1 cellular context compared by ENCODE assay signal in the genomic region with DNA sequence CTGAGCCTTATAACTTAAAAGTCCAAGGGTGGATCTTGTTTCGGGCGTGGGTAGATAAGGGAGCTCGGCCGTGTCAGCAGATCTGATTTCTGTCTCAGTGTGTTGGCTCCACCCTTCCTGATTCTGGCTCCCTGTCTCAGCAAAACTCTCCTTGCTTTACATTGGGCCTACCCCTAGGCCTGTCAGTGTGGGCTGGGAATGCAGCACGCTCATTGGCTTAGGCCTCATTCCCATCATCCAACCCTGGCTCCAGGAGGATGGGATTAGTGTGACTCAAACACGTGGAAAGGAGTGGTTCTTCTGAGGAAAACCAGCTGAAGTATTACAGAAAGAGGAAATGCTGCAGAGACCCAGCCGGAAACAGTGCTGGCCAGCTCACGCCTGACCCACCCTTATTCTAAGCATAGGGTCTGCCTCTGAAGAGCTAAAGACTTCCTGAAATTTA.
TF ChIP-seq lines count a peak whose summit lies in the region.

No MANE protein-coding gene starts in this region.

TF ChIP-seq in K562, 482 proteins besides CTCF, POLR2A, EP300 and RAD21 (continued from another document):
- TF ChIP-seq, protein P1, sequence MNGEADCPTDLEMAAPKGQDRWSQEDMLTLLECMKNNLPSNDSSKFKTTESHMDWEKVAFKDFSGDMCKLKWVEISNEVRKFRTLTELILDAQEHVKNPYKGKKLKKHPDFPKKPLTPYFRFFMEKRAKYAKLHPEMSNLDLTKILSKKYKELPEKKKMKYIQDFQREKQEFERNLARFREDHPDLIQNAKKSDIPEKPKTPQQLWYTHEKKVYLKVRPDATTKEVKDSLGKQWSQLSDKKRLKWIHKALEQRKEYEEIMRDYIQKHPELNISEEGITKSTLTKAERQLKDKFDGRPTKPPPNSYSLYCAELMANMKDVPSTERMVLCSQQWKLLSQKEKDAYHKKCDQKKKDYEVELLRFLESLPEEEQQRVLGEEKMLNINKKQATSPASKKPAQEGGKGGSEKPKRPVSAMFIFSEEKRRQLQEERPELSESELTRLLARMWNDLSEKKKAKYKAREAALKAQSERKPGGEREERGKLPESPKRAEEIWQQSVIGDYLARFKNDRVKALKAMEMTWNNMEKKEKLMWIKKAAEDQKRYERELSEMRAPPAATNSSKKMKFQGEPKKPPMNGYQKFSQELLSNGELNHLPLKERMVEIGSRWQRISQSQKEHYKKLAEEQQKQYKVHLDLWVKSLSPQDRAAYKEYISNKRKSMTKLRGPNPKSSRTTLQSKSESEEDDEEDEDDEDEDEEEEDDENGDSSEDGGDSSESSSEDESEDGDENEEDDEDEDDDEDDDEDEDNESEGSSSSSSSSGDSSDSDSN (IDR thresholded peaks at IDR 0.05; ENCODE audit: borderline replicate concordance in 1 of 2, low read depth in 2 of 2, low read length in 2 of 2) = no peak
- TF ChIP-seq TAL1 (IDR thresholded peaks at IDR 0.05) (no peak), STAG1 (CRISPR knock-in tag; IDR thresholded peaks at IDR 0.05; ENCODE audit: borderline replicate concordance) (no peak), SPI1 (IDR thresholded peaks at IDR 0.05; ENCODE audit: borderline replicate concordance, low read depth, low read length) (peak; percentile 75; the same call in 1 of the 2 replicates), ZNF124 (CRISPR knock-in tag; IDR thresholded peaks at IDR 0.05) (no peak), JUND (IDR thresholded peaks at IDR 0.05; ENCODE audit: borderline replicate concordance, low read depth, low read length) (0 out of 2 replicates have a peak, but pooled peaks have one; percentile 15), JUND (tag; IDR thresholded peaks at IDR 0.05; ENCODE audit: borderline replicate concordance, low read depth, low read length) (no peak), ETS2 (tag; IDR thresholded peaks at IDR 0.05; ENCODE audit: borderline replicate concordance, poor library complexity, severe bottlenecking) (no peak), SRSF3 (IDR thresholded peaks at IDR 0.05; ENCODE audit: insufficient read depth, low read length) (no peak), ZNF384 (IDR thresholded peaks at IDR 0.05; ENCODE audit: low read depth, low read length) (no peak), MTA3 (IDR thresholded peaks at IDR 0.05; ENCODE audit: borderline replicate concordance) (no peak), ZNF274 (IDR thresholded peaks at IDR 0.05; ENCODE audit: borderline replicate concordance, low read depth, low read length) (no peak), ASH1L (IDR thresholded peaks at IDR 0.05; ENCODE audit: borderline replicate concordance, low read depth, partially characterized antibody) (no peak), CBX2 (IDR thresholded peaks at IDR 0.05; ENCODE audit: insufficient read depth, low read length, poor library complexity, severe bottlenecking) (no peak), PCBP1 (IDR thresholded peaks at IDR 0.05; ENCODE audit: low read depth, low read length, poor library complexity, severe bottlenecking) (no peak), ZKSCAN1 (IDR thresholded peaks at IDR 0.05; ENCODE audit: low read depth, low read length) (no peak), RBM22 (IDR thresholded peaks at IDR 0.05; ENCODE audit: low read depth, low read length, poor library complexity, severe bottlenecking) (no peak), ZBED1 (IDR thresholded peaks at IDR 0.05) (no peak), TOE1 (IDR thresholded peaks at IDR 0.05; ENCODE audit: borderline replicate concordance) (no peak), TOE1 (CRISPR knock-in tag; IDR thresholded peaks at IDR 0.05; ENCODE audit: borderline replicate concordance, low read depth) (no peak), HLTF (IDR thresholded peaks at IDR 0.05) (no peak), ZNF165 (CRISPR knock-in tag; IDR thresholded peaks at IDR 0.05; ENCODE audit: borderline replicate concordance) (no peak), ZNF212 (CRISPR knock-in tag; IDR thresholded peaks at IDR 0.05) (no peak), NFYB (IDR thresholded peaks at IDR 0.05; ENCODE audit: extremely low read depth, insufficient read length) (no peak), FOS (IDR thresholded peaks at IDR 0.05; ENCODE audit: extremely low read depth, insufficient read length) (peak; percentile 6), MYNN (IDR thresholded peaks at IDR 0.05) (peak; percentile 60; the same call in 1 of the 2 replicates), MYNN (CRISPR knock-in tag; IDR thresholded peaks at IDR 0.05) (no peak), ZNF583 (CRISPR knock-in tag; IDR thresholded peaks at IDR 0.05) (no peak), HNRNPK (IDR thresholded peaks at IDR 0.05; ENCODE audit: low read depth, low read length, poor library complexity, severe bottlenecking) (no peak), ZNF354B (CRISPR knock-in tag; IDR thresholded peaks at IDR 0.05) (no peak), HIVEP1 (CRISPR knock-in tag; IDR thresholded peaks at IDR 0.05) (no peak), SRSF1 (IDR thresholded peaks at IDR 0.05; ENCODE audit: low read depth, low read length) (no peak), MCM3 (IDR thresholded peaks at IDR 0.05) (no peak)
- TF ChIP-seq, protein P2, sequence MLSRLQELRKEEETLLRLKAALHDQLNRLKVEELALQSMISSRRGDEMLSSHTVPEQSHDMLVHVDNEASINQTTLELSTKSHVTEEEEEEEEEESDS (CRISPR knock-in tag; IDR thresholded peaks at IDR 0.05) = no peak
- TF ChIP-seq, protein P3, sequence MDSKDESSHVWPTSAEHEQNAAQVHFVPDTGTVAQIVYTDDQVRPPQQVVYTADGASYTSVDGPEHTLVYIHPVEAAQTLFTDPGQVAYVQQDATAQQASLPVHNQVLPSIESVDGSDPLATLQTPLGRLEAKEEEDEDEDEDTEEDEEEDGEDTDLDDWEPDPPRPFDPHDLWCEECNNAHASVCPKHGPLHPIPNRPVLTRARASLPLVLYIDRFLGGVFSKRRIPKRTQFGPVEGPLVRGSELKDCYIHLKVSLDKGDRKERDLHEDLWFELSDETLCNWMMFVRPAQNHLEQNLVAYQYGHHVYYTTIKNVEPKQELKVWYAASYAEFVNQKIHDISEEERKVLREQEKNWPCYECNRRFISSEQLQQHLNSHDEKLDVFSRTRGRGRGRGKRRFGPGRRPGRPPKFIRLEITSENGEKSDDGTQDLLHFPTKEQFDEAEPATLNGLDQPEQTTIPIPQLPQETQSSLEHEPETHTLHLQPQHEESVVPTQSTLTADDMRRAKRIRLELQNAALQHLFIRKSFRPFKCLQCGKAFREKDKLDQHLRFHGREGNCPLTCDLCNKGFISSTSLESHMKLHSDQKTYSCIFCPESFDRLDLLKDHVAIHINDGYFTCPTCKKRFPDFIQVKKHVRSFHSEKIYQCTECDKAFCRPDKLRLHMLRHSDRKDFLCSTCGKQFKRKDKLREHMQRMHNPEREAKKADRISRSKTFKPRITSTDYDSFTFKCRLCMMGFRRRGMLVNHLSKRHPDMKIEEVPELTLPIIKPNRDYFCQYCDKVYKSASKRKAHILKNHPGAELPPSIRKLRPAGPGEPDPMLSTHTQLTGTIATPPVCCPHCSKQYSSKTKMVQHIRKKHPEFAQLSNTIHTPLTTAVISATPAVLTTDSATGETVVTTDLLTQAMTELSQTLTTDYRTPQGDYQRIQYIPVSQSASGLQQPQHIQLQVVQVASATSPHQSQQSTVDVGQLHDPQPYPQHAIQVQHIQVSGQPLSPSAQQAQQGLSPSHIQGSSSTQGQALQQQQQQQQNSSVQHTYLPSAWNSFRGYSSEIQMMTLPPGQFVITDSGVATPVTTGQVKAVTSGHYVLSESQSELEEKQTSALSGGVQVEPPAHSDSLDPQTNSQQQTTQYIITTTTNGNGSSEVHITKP (IDR thresholded peaks at IDR 0.05; ENCODE audit: partially characterized antibody) = no peak
- TF ChIP-seq, protein P4, sequence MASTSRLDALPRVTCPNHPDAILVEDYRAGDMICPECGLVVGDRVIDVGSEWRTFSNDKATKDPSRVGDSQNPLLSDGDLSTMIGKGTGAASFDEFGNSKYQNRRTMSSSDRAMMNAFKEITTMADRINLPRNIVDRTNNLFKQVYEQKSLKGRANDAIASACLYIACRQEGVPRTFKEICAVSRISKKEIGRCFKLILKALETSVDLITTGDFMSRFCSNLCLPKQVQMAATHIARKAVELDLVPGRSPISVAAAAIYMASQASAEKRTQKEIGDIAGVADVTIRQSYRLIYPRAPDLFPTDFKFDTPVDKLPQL (IDR thresholded peaks at IDR 0.05; ENCODE audit: extremely low read depth, insufficient read length) = no peak
- TF ChIP-seq, protein P5, sequence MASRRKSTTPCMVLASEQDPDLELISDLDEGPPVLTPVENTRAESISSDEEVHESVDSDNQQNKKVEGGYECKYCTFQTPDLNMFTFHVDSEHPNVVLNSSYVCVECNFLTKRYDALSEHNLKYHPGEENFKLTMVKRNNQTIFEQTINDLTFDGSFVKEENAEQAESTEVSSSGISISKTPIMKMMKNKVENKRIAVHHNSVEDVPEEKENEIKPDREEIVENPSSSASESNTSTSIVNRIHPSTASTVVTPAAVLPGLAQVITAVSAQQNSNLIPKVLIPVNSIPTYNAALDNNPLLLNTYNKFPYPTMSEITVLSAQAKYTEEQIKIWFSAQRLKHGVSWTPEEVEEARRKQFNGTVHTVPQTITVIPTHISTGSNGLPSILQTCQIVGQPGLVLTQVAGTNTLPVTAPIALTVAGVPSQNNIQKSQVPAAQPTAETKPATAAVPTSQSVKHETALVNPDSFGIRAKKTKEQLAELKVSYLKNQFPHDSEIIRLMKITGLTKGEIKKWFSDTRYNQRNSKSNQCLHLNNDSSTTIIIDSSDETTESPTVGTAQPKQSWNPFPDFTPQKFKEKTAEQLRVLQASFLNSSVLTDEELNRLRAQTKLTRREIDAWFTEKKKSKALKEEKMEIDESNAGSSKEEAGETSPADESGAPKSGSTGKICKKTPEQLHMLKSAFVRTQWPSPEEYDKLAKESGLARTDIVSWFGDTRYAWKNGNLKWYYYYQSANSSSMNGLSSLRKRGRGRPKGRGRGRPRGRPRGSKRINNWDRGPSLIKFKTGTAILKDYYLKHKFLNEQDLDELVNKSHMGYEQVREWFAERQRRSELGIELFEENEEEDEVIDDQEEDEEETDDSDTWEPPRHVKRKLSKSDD (conservative IDR thresholded peaks at IDR 0.05; ENCODE audit: low read length) = no peak
- TF ChIP-seq, protein P6, sequence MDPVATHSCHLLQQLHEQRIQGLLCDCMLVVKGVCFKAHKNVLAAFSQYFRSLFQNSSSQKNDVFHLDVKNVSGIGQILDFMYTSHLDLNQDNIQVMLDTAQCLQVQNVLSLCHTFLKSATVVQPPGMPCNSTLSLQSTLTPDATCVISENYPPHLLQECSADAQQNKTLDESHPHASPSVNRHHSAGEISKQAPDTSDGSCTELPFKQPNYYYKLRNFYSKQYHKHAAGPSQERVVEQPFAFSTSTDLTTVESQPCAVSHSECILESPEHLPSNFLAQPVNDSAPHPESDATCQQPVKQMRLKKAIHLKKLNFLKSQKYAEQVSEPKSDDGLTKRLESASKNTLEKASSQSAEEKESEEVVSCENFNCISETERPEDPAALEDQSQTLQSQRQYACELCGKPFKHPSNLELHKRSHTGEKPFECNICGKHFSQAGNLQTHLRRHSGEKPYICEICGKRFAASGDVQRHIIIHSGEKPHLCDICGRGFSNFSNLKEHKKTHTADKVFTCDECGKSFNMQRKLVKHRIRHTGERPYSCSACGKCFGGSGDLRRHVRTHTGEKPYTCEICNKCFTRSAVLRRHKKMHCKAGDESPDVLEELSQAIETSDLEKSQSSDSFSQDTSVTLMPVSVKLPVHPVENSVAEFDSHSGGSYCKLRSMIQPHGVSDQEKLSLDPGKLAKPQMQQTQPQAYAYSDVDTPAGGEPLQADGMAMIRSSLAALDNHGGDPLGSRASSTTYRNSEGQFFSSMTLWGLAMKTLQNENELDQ (CRISPR knock-in tag; IDR thresholded peaks at IDR 0.05; ENCODE audit: borderline replicate concordance) = no peak
